In genomic region chr5:411728-412127, GRCh38 we compare ENCODE assay signal across 14 cellular contexts. TPM values are rescaled to one million over a fixed set of nuclear protein-coding genes. Genes with fewer than 3 reads are reported as not detected.
DNase-seq lines count a peak whose midpoint lies in the region; ATAC-seq and FAIRE-seq lines count a peak whose summit lies in the region.
"Had no signal": no experiment of that assay in that cellular context is flagged by ENCODE, and none has a peak within 500 bp of the region (broad histone marks: within the 10 kb centered on the region; RNA-seq: fewer than 3 reads in every experiment).

No MANE protein-coding gene starts in this region.

- no peaks in the 10 kb centered on the region for H3K27me3 Mint-ChIP-seq in activated T-helper 2 cell treated with anti-CD3 and anti-CD28 coated beads, Interferon-gamma antibody, Interleukin-2, Interleukin-4, amounts not matched to agents 10 μg/mL and 5 μg/mL and 100 μg/mL, durations not matched to agents 14 hours and 24 hours and 36 hours (ENCODE audit: low read depth)

- peaks cover 56% of the 10 kb centered on the region for H3K36me3 Mint-ChIP-seq in activated T-helper 2 cell treated with anti-CD3 and anti-CD28 coated beads, Interferon-gamma antibody, Interleukin-2, Interleukin-4, amounts not matched to agents 10 μg/mL and 5 μg/mL and 100 μg/mL, durations not matched to agents 14 hours and 24 hours and 36 hours (ENCODE audit: low read depth)

- H3K4me1 Mint-ChIP-seq in activated T-helper 2 cell treated with anti-CD3 and anti-CD28 coated beads, Interferon-gamma antibody, Interleukin-2, Interleukin-4, amounts not matched to agents 10 μg/mL and 5 μg/mL and 100 μg/mL, durations not matched to agents 14 hours and 24 hours and 36 hours (ENCODE audit: low read depth), result peaks cover 33% of the 10 kb centered on the region

- DNase-seq in activated CD8-positive, alpha-beta memory T cell treated with anti-CD3 and anti-CD28 coated beads for 48 hours (ENCODE audit: low read depth in 2 of 3, low spot score in 2 of 3), result peak in 2 of 3 experiments; percentile 23 to 36
- no peak for DNase-seq in activated CD8-positive, alpha-beta memory T cell treated with anti-CD3 and anti-CD28 coated beads for 24 hours
- DNase-seq in NCI-H146 (lab: John Stamatoyannopoulos, UW) (peak; percentile 83), sciatic nerve (ENCODE audit: low spot score) (peak; percentile 32), HTR-8/SVneo (ENCODE audit: insufficient read length, low spot score) (no peak), mucosa of gallbladder (ENCODE audit: low spot score) (no peak), DMS 273 (lab: John Stamatoyannopoulos, UW; ENCODE audit: unreplicated experiment) (no peak)
- no peak for DNase-seq in activated T-helper 2 cell treated with anti-CD3 and anti-CD28 coated beads, Interferon-gamma antibody, Interleukin-2, Interleukin-4, amounts not matched to agents 10 μg/mL and 5 μg/mL and 100 μg/mL, durations not matched to agents 14 hours and 24 hours and 36 hours (ENCODE audit: low spot score)
- DNase-seq: Caco-2, GF-D8, left colon, NCI-H2171 treated with DMSO at 0.1 percent for 48 hours had no signal

- peak overlapping the region; percentile 69 for H3K27ac Mint-ChIP-seq in activated T-helper 2 cell treated with anti-CD3 and anti-CD28 coated beads, Interferon-gamma antibody, Interleukin-2, Interleukin-4, amounts not matched to agents 10 μg/mL and 5 μg/mL and 100 μg/mL, durations not matched to agents 14 hours and 24 hours and 36 hours
- H3K27ac Mint-ChIP-seq: naive thymus-derived CD4-positive, alpha-beta T cell had no signal

- no peaks in the 10 kb centered on the region for H3K9me3 Mint-ChIP-seq in activated T-helper 2 cell treated with anti-CD3 and anti-CD28 coated beads, Interferon-gamma antibody, Interleukin-2, Interleukin-4, amounts not matched to agents 10 μg/mL and 5 μg/mL and 100 μg/mL, durations not matched to agents 14 hours and 24 hours and 36 hours
- H3K9me3 Mint-ChIP-seq: naive thymus-derived CD4-positive, alpha-beta T cell had no signal

- no peak overlapping the region for H3K4me3 Mint-ChIP-seq in activated T-helper 2 cell treated with anti-CD3 and anti-CD28 coated beads, Interferon-gamma antibody, Interleukin-2, Interleukin-4, amounts not matched to agents 10 μg/mL and 5 μg/mL and 100 μg/mL, durations not matched to agents 14 hours and 24 hours and 36 hours (ENCODE audit: low read depth)
- H3K4me3 Mint-ChIP-seq: naive thymus-derived CD4-positive, alpha-beta T cell had no signal

- ATAC-seq in sciatic nerve, result no peak
- ATAC-seq: left colon; naive thymus-derived CD4-positive, alpha-beta T cell; Right ventricle myocardium inferior had no signal

- FAIRE-seq in HTR-8/SVneo (lab: Jason Lieb, UNC), result no peak

- intact Hi-C loops in activated T-helper 2 cell treated with anti-CD3 and anti-CD28 coated beads, Interferon-gamma antibody, Interleukin-2, Interleukin-4, amounts not matched to agents 10 μg/mL and 5 μg/mL and 100 μg/mL, durations not matched to agents 14 hours and 24 hours and 36 hours (cut with micrococcal nuclease), result loop anchor here (2.0 to 5.0 kb wide), 2 partner anchors 34 to 79 kb away; no protein-coding TSS in a partner anchor
- intact Hi-C loops in sciatic nerve (cut with DNase I), result no loop called here

RNA-seq across cellular contexts. Expression of gene EXOC3, which starts 31.2 kb away (rescaled TPM):
- 62.3 and 66.4 TPM in 2 replicates for total RNA-seq in activated T-helper 2 cell treated with anti-CD3 and anti-CD28 coated beads, Interferon-gamma antibody, Interleukin-2, Interleukin-4, amounts not matched to agents 10 μg/mL and 5 μg/mL and 100 μg/mL, durations not matched to agents 14 hours and 24 hours and 36 hours
- total RNA-seq in sciatic nerve (58.4 TPM), mucosa of gallbladder (71.6 TPM)

Comparison
In these comparisons a context has a peak if more than half of its experiments do, and no peak if none do; other contexts are left out.
1. DNase-seq: peak in activated CD8-positive, alpha-beta memory T cell treated with anti-CD3 and anti-CD28 coated beads for 48 hours (2 of 3), NCI-H146 (single experiment) and sciatic nerve (single experiment); none in activated CD8-positive, alpha-beta memory T cell treated with anti-CD3 and anti-CD28 coated beads for 24 hours (single experiment), activated T-helper 2 cell treated with anti-CD3 and anti-CD28 coated beads, Interferon-gamma antibody, Interleukin-2, Interleukin-4, amounts not matched to agents 10 μg/mL and 5 μg/mL and 100 μg/mL, durations not matched to agents 14 hours and 24 hours and 36 hours (single experiment), HTR-8/SVneo (single experiment), mucosa of gallbladder (single experiment) and DMS 273 (single experiment).